ENCODE assay signal across 8 cellular contexts in the genomic region with DNA sequence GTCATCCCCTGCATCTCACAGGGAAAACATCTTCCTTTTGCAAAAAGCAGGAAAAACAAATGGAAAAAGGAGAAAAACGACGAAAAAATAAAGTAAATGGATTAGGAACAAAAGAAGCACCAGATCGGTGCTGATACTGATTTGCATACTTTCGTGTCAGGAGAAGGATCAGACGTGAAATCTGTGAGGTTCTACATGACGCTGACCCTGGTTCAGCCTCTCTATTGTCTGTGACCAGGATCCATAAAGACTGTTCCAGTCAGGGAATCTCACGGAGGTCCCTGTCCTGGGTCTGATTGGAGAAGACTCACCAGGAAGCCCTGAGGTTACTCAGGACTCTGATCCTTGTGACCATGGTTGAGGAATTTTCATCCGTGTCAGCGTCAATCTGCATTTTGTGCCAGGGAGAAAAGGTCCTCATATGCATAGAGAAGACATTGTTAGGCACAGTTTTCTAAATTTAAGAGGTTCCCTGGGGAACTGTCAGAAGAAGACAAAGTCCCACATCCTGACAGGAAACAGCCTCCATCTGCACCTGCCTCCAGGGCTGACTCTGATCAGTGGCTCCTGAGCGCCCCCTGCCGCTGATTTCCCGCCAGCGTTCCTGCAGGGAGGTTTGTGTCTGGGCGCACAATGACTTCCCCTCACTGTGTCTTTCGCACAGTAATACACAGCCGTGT.
DNase-seq lines count a peak whose midpoint lies in the region; ATAC-seq, FAIRE-seq and TF ChIP-seq lines count a peak whose summit lies in the region.
"Not testable (repeated sequence)": the region's sequence is repeated elsewhere in the genome, so short reads cannot be mapped to it uniquely, and the experiment has no call there.

No MANE protein-coding gene starts in this region.

- not testable (repeated sequence) for H3K27ac Mint-ChIP-seq in naive thymus-derived CD4-positive, alpha-beta T cell

- not testable (repeated sequence) for H3K9ac ChIP-seq in K562 (ENCODE audit: insufficient read depth in 1 of 2, low read depth in 2 of 2, low read length in 2 of 2)

- H3K79me2 ChIP-seq in K562 (ENCODE audit: control insufficient read depth, insufficient read depth, low read length), result not testable (repeated sequence)

- not testable (repeated sequence) for H3K4me1 ChIP-seq in K562 (replicated peaks in 1 of 2; ENCODE audit: control insufficient read depth in 2 of 2, insufficient read depth in 2 of 2, low read length in 2 of 2); naive thymus-derived CD4-positive, alpha-beta T cell (ENCODE audit: control insufficient read depth in 2 of 2, insufficient read depth in 2 of 2, low read length in 2 of 2); thoracic aorta (ENCODE audit: control insufficient read depth in 1 of 2, low read depth in 2 of 2)

- not testable (repeated sequence) for H3K4me1 Mint-ChIP-seq in naive thymus-derived CD4-positive, alpha-beta T cell

- 0% methylated on average over 10 of the region's 16 CpGs for WGBS in K562 (ENCODE audit: insufficient coverage, low coverage, missing lambda C conversion rate)

- H3K4me2 ChIP-seq in K562 (ENCODE audit: insufficient read depth, low read length), result not testable (repeated sequence)

- H3K27me3 Mint-ChIP-seq in naive thymus-derived CD4-positive, alpha-beta T cell, result peaks cover 11 to 38% (median 17%) of the 10 kb centered on the region in 5 donors

- not testable (repeated sequence) for H4K20me1 ChIP-seq in K562 (replicated peaks; ENCODE audit: control insufficient read depth, insufficient read depth, low read length)

- not testable (repeated sequence) for BruUV-seq in K562 (replicated peaks; lab: Mats Ljungman, UMichigan)

- in situ Hi-C loops in K562 (cut with MboI), result not testable (repeated sequence)

- POLR2A ChIA-PET in GM10248 (lab: Yijun Ruan, JAX); K562 (lab: Yijun Ruan, JAX); naive thymus-derived CD4-positive, alpha-beta T cell (lab: Charles Lee): not testable (repeated sequence)

- intact Hi-C loops in K562 (cut with micrococcal nuclease); naive thymus-derived CD4-positive, alpha-beta T cell (cut with micrococcal nuclease): not testable (repeated sequence)

- ATAC-seq in K562 (peak; percentile 51; the same call in 1 of the 3 replicates), thoracic aorta (ENCODE audit: insufficient number of reproducible peaks, low FRiP score, low read depth) (peak; percentile 31)
- ATAC-seq in naive thymus-derived CD4-positive, alpha-beta T cell, result peak; percentile 56

- not testable (repeated sequence) for H3K36me3 Mint-ChIP-seq in naive thymus-derived CD4-positive, alpha-beta T cell

- peak; percentile 96 for TF ChIP-seq CTCF in GM10248 (IDR thresholded peaks at IDR 0.05; ENCODE audit: control extremely low read depth, extremely low read depth, low read depth, missing control alignments)
- TF ChIP-seq CTCF in LNCAP (IDR thresholded peaks at IDR 0.05), result peak; percentile 85
- peak in 2 of 3 experiments; percentile 18 to 23; a peak in 3 of 6 replicates for TF ChIP-seq CTCF in K562 (IDR thresholded peaks at IDR 0.05 in 2 of 3, conservative IDR thresholded peaks at IDR 0.05 in 1 of 3; ENCODE audit: insufficient read depth in 2 of 3, low read depth in 1 of 3, low read length in 3 of 3)
- TF ChIP-seq CTCF in thoracic aorta (IDR thresholded peaks at IDR 0.05), result not testable (repeated sequence)

- H3K27ac ChIP-seq in K562 (ENCODE audit: extremely low read depth, low read depth, low read length); naive thymus-derived CD4-positive, alpha-beta T cell (ENCODE audit: low read depth, low read length); thoracic aorta: not testable (repeated sequence)

- not testable (repeated sequence) for H3K36me3 ChIP-seq in K562 (ENCODE audit: control insufficient read depth, insufficient read depth, low read length); naive thymus-derived CD4-positive, alpha-beta T cell (ENCODE audit: control insufficient read depth in 2 of 3, insufficient read depth in 3 of 3, low read length in 3 of 3); thoracic aorta

- H3K4me3 Mint-ChIP-seq in naive thymus-derived CD4-positive, alpha-beta T cell, result peak overlapping the region in 1 of 10 donors; percentile 23

- H3K4me3 ChIP-seq in K562; naive thymus-derived CD4-positive, alpha-beta T cell (ENCODE audit: low read length); thoracic aorta: not testable (repeated sequence)

- CTCF ChIA-PET in GM10248 (lab: Yijun Ruan, JAX); K562 (lab: Yijun Ruan, JAX; ENCODE audit: low intra/inter-chr PET ratio); naive thymus-derived CD4-positive, alpha-beta T cell (lab: Charles Lee): not testable (repeated sequence)

- H3K27me3 ChIP-seq in K562 (ENCODE audit: control insufficient read depth in 2 of 2, insufficient read depth in 2 of 2, low read length in 2 of 2); naive thymus-derived CD4-positive, alpha-beta T cell (ENCODE audit: control insufficient read depth in 2 of 2, insufficient read depth in 2 of 2, low read length in 2 of 2); thoracic aorta (replicated peaks; ENCODE audit: insufficient read depth): not testable (repeated sequence)

- FAIRE-seq in K562 (lab: Jason Lieb, UNC), result not testable (repeated sequence)

- H3K9me1 ChIP-seq in K562 (ENCODE audit: control insufficient read depth, insufficient read depth, low read length), result not testable (repeated sequence)

- not testable (repeated sequence) for TF ChIP-seq POLR2A in K562 (conservative IDR thresholded peaks at IDR 0.05)

- not testable (repeated sequence) for H3K9me3 ChIP-seq in K562 (replicated peaks; ENCODE audit: control insufficient read depth, insufficient read depth, low read depth, low read length); naive thymus-derived CD4-positive, alpha-beta T cell (ENCODE audit: control insufficient read depth in 2 of 3, low read length in 3 of 3); thoracic aorta

- 0 out of 4 replicates have a peak, but pooled peaks of 1 of the 2 experiments have one; percentile 19 for TF ChIP-seq RAD21 in K562 (CRISPR knock-in tag; conservative IDR thresholded peaks at IDR 0.05 in 1 of 2, IDR thresholded peaks at IDR 0.05 in 1 of 2)

- H2AFZ ChIP-seq in K562 (ENCODE audit: low read depth, low read length), result not testable (repeated sequence)

- not testable (repeated sequence) for DNase-seq in GM10248 (ENCODE audit: extremely low spot score); thoracic aorta (ENCODE audit: low spot score)
- peak; percentile 82 to 94 for DNase-seq in activated CD4-positive, alpha-beta T cell treated with anti-CD3 and anti-CD28 coated beads for 24 hours (ENCODE audit: low read depth in 2 of 2)
- peak; percentile 80 for DNase-seq in activated T-cell treated with anti-CD3 and anti-CD28 coated beads, Interleukin-2, amount 50 U/mL, for 1 hour
- DNase-seq in K562 (ENCODE audit: extremely low read depth in 1 of 4, low spot score in 3 of 4), result peak in 1 of 4 experiments; percentile 9
- DNase-seq in naive thymus-derived CD4-positive, alpha-beta T cell, result peak in 8 of 9 donors; percentile 48 to 93 (median 68)
- DNase-seq in stimulated activated CD4-positive, alpha-beta T cell treated with anti-CD3 and anti-CD28 coated beads, TNF-alpha, amount 100 ng/mL, for 1 hour (ENCODE audit: low read depth in 3 of 3, low spot score in 1 of 3), result peak in 2 of 3 donors; percentile 46 to 88

- not testable (repeated sequence) for H3K9me3 Mint-ChIP-seq in naive thymus-derived CD4-positive, alpha-beta T cell

- TF ChIP-seq EP300 in K562 (IDR thresholded peaks at IDR 0.05; ENCODE audit: low read length), result not testable (repeated sequence)
